ENCODE assay signal across 10 cellular contexts in the genomic region with DNA sequence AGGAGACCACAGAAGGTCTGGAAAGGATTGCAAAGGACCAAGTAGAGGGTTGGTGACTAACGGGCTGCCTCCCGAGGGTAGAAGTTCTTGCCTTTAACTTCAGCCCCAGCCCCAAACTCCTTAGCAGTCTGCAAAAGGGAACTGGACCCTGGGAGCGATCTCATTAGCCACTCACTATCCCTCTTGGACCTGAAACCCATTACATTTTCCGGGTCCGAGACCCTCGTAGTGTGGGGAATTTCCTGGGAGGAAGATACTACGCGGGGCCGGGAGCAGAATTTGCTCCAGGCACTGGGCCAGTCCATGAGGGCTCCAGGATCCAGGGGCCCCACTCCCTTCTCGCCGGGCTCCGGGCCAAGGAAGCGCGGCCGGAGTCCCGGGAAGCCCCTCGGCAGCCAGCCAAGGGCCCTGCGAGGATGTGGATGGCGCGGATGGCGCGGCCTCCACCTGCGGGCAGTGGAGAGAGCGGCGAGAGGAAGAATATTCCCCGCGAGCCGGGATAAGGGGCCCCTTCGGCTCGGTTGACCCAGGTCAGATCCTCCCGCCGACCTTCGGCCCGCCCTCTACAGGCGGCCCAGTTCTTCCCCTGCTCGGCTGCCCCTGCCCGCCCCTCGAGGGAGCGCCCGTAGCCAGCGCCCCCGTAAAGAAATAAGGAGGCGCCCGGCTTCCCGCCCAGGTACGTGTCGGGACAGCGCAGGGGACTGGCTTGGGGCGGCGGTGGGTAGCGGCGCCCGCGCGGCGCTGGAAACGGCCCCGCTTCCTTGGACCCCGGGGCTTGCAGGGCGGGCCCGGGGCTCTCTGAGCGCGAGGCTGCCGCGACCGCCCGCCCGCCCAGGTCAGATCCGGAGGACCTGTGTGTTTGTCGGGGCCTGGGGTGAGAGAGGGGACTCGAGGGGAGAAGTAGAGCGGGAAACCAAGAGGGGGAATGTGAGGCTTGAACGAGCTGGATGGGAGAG. TPM values are rescaled to one million over a fixed set of nuclear protein-coding genes. Genes with fewer than 3 reads are reported as not detected.
DNase-seq lines count a peak whose midpoint lies in the region; ATAC-seq lines count a peak whose summit lies in the region.
"Had no signal": no experiment of that assay in that cellular context is flagged by ENCODE, and none has a peak within 500 bp of the region (broad histone marks: within the 10 kb centered on the region; RNA-seq: fewer than 3 reads in every experiment).

A gene with protein sequence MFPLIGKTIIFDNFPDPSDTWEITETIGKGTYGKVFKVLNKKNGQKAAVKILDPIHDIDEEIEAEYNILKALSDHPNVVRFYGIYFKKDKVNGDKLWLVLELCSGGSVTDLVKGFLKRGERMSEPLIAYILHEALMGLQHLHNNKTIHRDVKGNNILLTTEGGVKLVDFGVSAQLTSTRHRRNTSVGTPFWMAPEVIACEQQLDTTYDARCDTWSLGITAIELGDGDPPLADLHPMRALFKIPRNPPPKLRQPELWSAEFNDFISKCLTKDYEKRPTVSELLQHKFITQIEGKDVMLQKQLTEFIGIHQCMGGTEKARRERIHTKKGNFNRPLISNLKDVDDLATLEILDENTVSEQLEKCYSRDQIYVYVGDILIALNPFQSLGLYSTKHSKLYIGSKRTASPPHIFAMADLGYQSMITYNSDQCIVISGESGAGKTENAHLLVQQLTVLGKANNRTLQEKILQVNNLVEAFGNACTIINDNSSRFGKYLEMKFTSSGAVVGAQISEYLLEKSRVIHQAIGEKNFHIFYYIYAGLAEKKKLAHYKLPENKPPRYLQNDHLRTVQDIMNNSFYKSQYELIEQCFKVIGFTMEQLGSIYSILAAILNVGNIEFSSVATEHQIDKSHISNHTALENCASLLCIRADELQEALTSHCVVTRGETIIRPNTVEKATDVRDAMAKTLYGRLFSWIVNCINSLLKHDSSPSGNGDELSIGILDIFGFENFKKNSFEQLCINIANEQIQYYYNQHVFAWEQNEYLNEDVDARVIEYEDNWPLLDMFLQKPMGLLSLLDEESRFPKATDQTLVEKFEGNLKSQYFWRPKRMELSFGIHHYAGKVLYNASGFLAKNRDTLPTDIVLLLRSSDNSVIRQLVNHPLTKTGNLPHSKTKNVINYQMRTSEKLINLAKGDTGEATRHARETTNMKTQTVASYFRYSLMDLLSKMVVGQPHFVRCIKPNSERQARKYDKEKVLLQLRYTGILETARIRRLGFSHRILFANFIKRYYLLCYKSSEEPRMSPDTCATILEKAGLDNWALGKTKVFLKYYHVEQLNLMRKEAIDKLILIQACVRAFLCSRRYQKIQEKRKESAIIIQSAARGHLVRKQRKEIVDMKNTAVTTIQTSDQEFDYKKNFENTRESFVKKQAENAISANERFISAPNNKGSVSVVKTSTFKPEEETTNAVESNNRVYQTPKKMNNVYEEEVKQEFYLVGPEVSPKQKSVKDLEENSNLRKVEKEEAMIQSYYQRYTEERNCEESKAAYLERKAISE (N-terminal part only) (plus strand): TSS at position 577 of the 956 bp plus-strand sequence. CDS start 17,882 bp downstream, outside the sequence.

- no peaks in the 10 kb centered on the region for H3K36me3 ChIP-seq in stomach smooth muscle (ENCODE audit: control insufficient read depth in 2 of 2, insufficient read depth in 2 of 2, low read length in 2 of 2)

- H3K27me3 ChIP-seq in stomach smooth muscle (ENCODE audit: control insufficient read depth in 1 of 2, insufficient read depth in 2 of 2, low read length in 2 of 2) = peaks cover 8 to 28% of the 10 kb centered on the region in 2 donors

- peaks cover 30% of the 10 kb centered on the region for H3K27me3 Mint-ChIP-seq in activated T-helper 1 cell treated with anti-CD3 and anti-CD28 coated beads, Interleukin-12 subunit alpha, Interleukin-12 subunit beta, Interleukin-2, Interleukin-4 antibody, amounts not matched to agents 30 ng/mL and 10 ng/mL and 1 ng/mL, durations not matched to agents 14 hours and 24 hours and 36 hours (ENCODE audit: insufficient read depth)

- H3K4me3 Mint-ChIP-seq in activated T-helper 1 cell treated with anti-CD3 and anti-CD28 coated beads, Interleukin-12 subunit alpha, Interleukin-12 subunit beta, Interleukin-2, Interleukin-4 antibody, amounts not matched to agents 30 ng/mL and 10 ng/mL and 1 ng/mL, durations not matched to agents 14 hours and 24 hours and 36 hours = peak within 1 kb of the TSS; percentile 17
- H3K4me3 Mint-ChIP-seq: HFFc6 had no signal

- no peaks in the 10 kb centered on the region for H3K9me3 ChIP-seq in stomach smooth muscle (ENCODE audit: control insufficient read depth in 2 of 2, low read length in 2 of 2)

- no peaks in the 10 kb centered on the region for H3K36me3 Mint-ChIP-seq in activated T-helper 1 cell treated with anti-CD3 and anti-CD28 coated beads, Interleukin-12 subunit alpha, Interleukin-12 subunit beta, Interleukin-2, Interleukin-4 antibody, amounts not matched to agents 30 ng/mL and 10 ng/mL and 1 ng/mL, durations not matched to agents 14 hours and 24 hours and 36 hours (ENCODE audit: low read depth)

- intact Hi-C loops in activated T-helper 1 cell treated with anti-CD3 and anti-CD28 coated beads, Interleukin-12 subunit alpha, Interleukin-12 subunit beta, Interleukin-2, Interleukin-4 antibody, amounts not matched to agents 30 ng/mL and 10 ng/mL and 1 ng/mL, durations not matched to agents 14 hours and 24 hours and 36 hours (cut with micrococcal nuclease) = no loop called here

- ATAC-seq in HG03159 (IDR thresholded peaks at IDR 0.05; ENCODE audit: unreplicated experiment) = no peak

- no peak within 1 kb of the TSS for H3K9ac ChIP-seq in stomach smooth muscle (ENCODE audit: low read length in 2 of 2)

- H3K27ac Mint-ChIP-seq in activated T-helper 1 cell treated with anti-CD3 and anti-CD28 coated beads, Interleukin-12 subunit alpha, Interleukin-12 subunit beta, Interleukin-2, Interleukin-4 antibody, amounts not matched to agents 30 ng/mL and 10 ng/mL and 1 ng/mL, durations not matched to agents 14 hours and 24 hours and 36 hours = no peak within 1 kb of the TSS
- H3K27ac Mint-ChIP-seq: HFFc6 had no signal

- DNase-seq in NCI-H526 (lab: John Stamatoyannopoulos, UW) (peak; percentile 0 to 41), NCI-H526 treated with DMSO at 0.1 percent for 48 hours (lab: John Stamatoyannopoulos, UW) (no peak), kidney tubule cell (ENCODE audit: low spot score) (peak; percentile 35), superior temporal gyrus (ENCODE audit: extremely low spot score) (no peak), DMS153 (lab: John Stamatoyannopoulos, UW) (no peak)
- no peak for DNase-seq in activated T-helper 1 cell treated with anti-CD3 and anti-CD28 coated beads, Interleukin-12 subunit alpha, Interleukin-12 subunit beta, Interleukin-2, Interleukin-4 antibody, amounts not matched to agents 30 ng/mL and 10 ng/mL and 1 ng/mL, durations not matched to agents 14 hours and 24 hours and 36 hours (ENCODE audit: low spot score)
- DNase-seq: HFFc6; NK-92 treated with Interleukin-12 subunit alpha and Interleukin-12 subunit beta, amount 100 ng/mL, for 24 hours had no signal

- no peaks in the 10 kb centered on the region for H3K4me1 Mint-ChIP-seq in activated T-helper 1 cell treated with anti-CD3 and anti-CD28 coated beads, Interleukin-12 subunit alpha, Interleukin-12 subunit beta, Interleukin-2, Interleukin-4 antibody, amounts not matched to agents 30 ng/mL and 10 ng/mL and 1 ng/mL, durations not matched to agents 14 hours and 24 hours and 36 hours (ENCODE audit: low read depth)

- H3K27ac ChIP-seq in stomach smooth muscle (ENCODE audit: low read length) = no peak within 1 kb of the TSS

- H3K4me1 ChIP-seq in stomach smooth muscle (ENCODE audit: control insufficient read depth, insufficient read depth, low read length) = peaks cover 3% of the 10 kb centered on the region

- no peaks in the 10 kb centered on the region for H3K9me3 Mint-ChIP-seq in activated T-helper 1 cell treated with anti-CD3 and anti-CD28 coated beads, Interleukin-12 subunit alpha, Interleukin-12 subunit beta, Interleukin-2, Interleukin-4 antibody, amounts not matched to agents 30 ng/mL and 10 ng/mL and 1 ng/mL, durations not matched to agents 14 hours and 24 hours and 36 hours

- peak within 1 kb of the TSS; percentile 65 to 66 for H3K4me3 ChIP-seq in stomach smooth muscle (ENCODE audit: low read length in 2 of 2)

RNA-seq across cellular contexts. Expression of the gene that starts here (rescaled TPM):
- not detected in 2 replicates for total RNA-seq in activated T-helper 1 cell treated with anti-CD3 and anti-CD28 coated beads, Interleukin-12 subunit alpha, Interleukin-12 subunit beta, Interleukin-2, Interleukin-4 antibody, amounts not matched to agents 30 ng/mL and 10 ng/mL and 1 ng/mL, durations not matched to agents 14 hours and 24 hours and 36 hours

Comparison
In these comparisons a context has a peak if more than half of its experiments do, and no peak if none do; other contexts are left out.
1. DNase-seq: peak in NCI-H526 (2 of 2) and kidney tubule cell (single experiment); none in NCI-H526 treated with DMSO at 0.1 percent for 48 hours (single experiment), activated T-helper 1 cell treated with anti-CD3 and anti-CD28 coated beads, Interleukin-12 subunit alpha, Interleukin-12 subunit beta, Interleukin-2, Interleukin-4 antibody, amounts not matched to agents 30 ng/mL and 10 ng/mL and 1 ng/mL, durations not matched to agents 14 hours and 24 hours and 36 hours (single experiment), superior temporal gyrus (single experiment) and DMS153 (single experiment).